ENCODE assay signal across 34 cellular contexts in genomic region chr5:143723159-143723558, GRCh38.
DNase-seq lines count a peak whose midpoint lies in the region; ATAC-seq, FAIRE-seq and TF ChIP-seq lines count a peak whose summit lies in the region.
"Had no signal": no experiment of that assay in that cellular context is flagged by ENCODE, and none has a peak within 500 bp of the region (broad histone marks: within the 10 kb centered on the region; RNA-seq: fewer than 3 reads in every experiment).

No MANE protein-coding gene starts in this region.

- peaks cover 6% of the 10 kb centered on the region for H3K4me1 Mint-ChIP-seq in stimulated activated effector memory CD8-positive, alpha-beta T cell treated with anti-CD3 and anti-CD28 coated beads, Interleukin-12 subunit alpha, Interleukin-12 subunit beta, amount 100 ng/mL, for 72 hours
- H3K4me1 Mint-ChIP-seq: B cell; CD14-positive monocyte; CD4-positive, alpha-beta memory T cell; CD4-positive, CD25-positive, alpha-beta regulatory T cell; CD8-positive, alpha-beta memory T cell had no signal

- no peaks in the 10 kb centered on the region for H4K20me1 ChIP-seq in K562 (replicated peaks; ENCODE audit: control insufficient read depth, insufficient read depth, low read length)
- H4K20me1 ChIP-seq: BLaER1; BLaER1 treated with 17β-estradiol and CSF1 and Interleukin-3, amounts not matched to agents 10 nM and 100 nM had no signal

- CTCF ChIA-PET in A549 (lab: Yijun Ruan, JAX): no interaction called here
- CTCF ChIA-PET in K562 (lab: Yijun Ruan, JAX; ENCODE audit: low intra/inter-chr PET ratio): no interaction called here

- DNase-seq in A549 (ENCODE audit: low read depth in 1 of 2, low spot score in 1 of 2): no peak
- DNase-seq in K562 (ENCODE audit: extremely low read depth in 1 of 4, low spot score in 3 of 4): no peak
- DNase-seq in stimulated activated effector memory CD8-positive, alpha-beta T cell treated with anti-CD3 and anti-CD28 coated beads, Interleukin-12 subunit alpha, Interleukin-12 subunit beta, amount 100 ng/mL, for 72 hours (ENCODE audit: low spot score in 2 of 2): no peak
- no peak for DNase-seq in superior temporal gyrus (ENCODE audit: extremely low spot score)
- no peak for DNase-seq in RPMI8226
- DNase-seq: 8988T; ACHN; AML-193; BE2C; C1 segment of cervical spinal cord; Caco-2; Calu3; CD4-positive, alpha-beta memory T cell; CD4-positive, alpha-beta T cell; CD4-positive, CD25-positive, alpha-beta regulatory T cell; CD8-positive, alpha-beta memory T cell; CD8-positive, alpha-beta T cell; COR-L47; DMS 273 treated with DMSO at 0.1 percent for 48 hours; DMS153; DMS53; DMS79; DMS79 treated with DMSO at 0.1 percent for 48 hours; DND-41; EL had no signal

- peaks cover 11% of the 10 kb centered on the region for H3K9me3 Mint-ChIP-seq in stimulated activated effector memory CD8-positive, alpha-beta T cell treated with anti-CD3 and anti-CD28 coated beads, Interleukin-12 subunit alpha, Interleukin-12 subunit beta, amount 100 ng/mL, for 72 hours

- H3K9me3 ChIP-seq in A549 (peaks cover 15% of the 10 kb centered on the region; the same call in 1 of the 3 replicates), K562 (replicated peaks; ENCODE audit: control insufficient read depth, insufficient read depth, low read depth, low read length) (no peaks in the 10 kb centered on the region)
- H3K9me3 ChIP-seq: BE2C, Caco-2 had no signal

- H2AFZ ChIP-seq in K562 (ENCODE audit: low read depth, low read length): no peak overlapping the region

- no peak overlapping the region for H3K4me3 Mint-ChIP-seq in stimulated activated effector memory CD8-positive, alpha-beta T cell treated with anti-CD3 and anti-CD28 coated beads, Interleukin-12 subunit alpha, Interleukin-12 subunit beta, amount 100 ng/mL, for 72 hours
- H3K4me3 Mint-ChIP-seq: B cell; CD14-positive monocyte; CD4-positive, alpha-beta memory T cell; CD4-positive, alpha-beta T cell; CD4-positive, CD25-positive, alpha-beta regulatory T cell; CD8-positive, alpha-beta memory T cell; CD8-positive, alpha-beta T cell had no signal

- TF ChIP-seq RAD21 in A549 (conservative IDR thresholded peaks at IDR 0.05 in 1 of 2, IDR thresholded peaks at IDR 0.05 in 1 of 2) (no peak), K562 (CRISPR knock-in tag; conservative IDR thresholded peaks at IDR 0.05 in 1 of 2, IDR thresholded peaks at IDR 0.05 in 1 of 2) (no peak)

- H3K4me1 ChIP-seq in A549 (no peaks in the 10 kb centered on the region), K562 (replicated peaks in 1 of 2; ENCODE audit: control insufficient read depth in 2 of 2, insufficient read depth in 2 of 2, low read length in 2 of 2) (no peaks in the 10 kb centered on the region)
- H3K4me1 ChIP-seq: BE2C, BLaER1, Caco-2 had no signal

- POLR2A ChIA-PET in A549 (lab: Yijun Ruan, JAX) (no interaction called here), K562 (lab: Yijun Ruan, JAX) (no interaction called here)

- H3K27ac Mint-ChIP-seq in stimulated activated effector memory CD8-positive, alpha-beta T cell treated with anti-CD3 and anti-CD28 coated beads, Interleukin-12 subunit alpha, Interleukin-12 subunit beta, amount 100 ng/mL, for 72 hours: no peak overlapping the region
- H3K27ac Mint-ChIP-seq: B cell; CD14-positive monocyte; CD4-positive, alpha-beta memory T cell; CD4-positive, alpha-beta T cell; CD4-positive, CD25-positive, alpha-beta regulatory T cell; CD8-positive, alpha-beta memory T cell; CD8-positive, alpha-beta T cell had no signal

- intact Hi-C loops in K562 (cut with micrococcal nuclease): no loop called here

- TF ChIP-seq POLR2A in A549 (IDR thresholded peaks at IDR 0.05; ENCODE audit: low read length) (no peak), K562 (conservative IDR thresholded peaks at IDR 0.05) (no peak)

- TF ChIP-seq CTCF in A549 (IDR thresholded peaks at IDR 0.05) (no peak), K562 (IDR thresholded peaks at IDR 0.05 in 2 of 3, conservative IDR thresholded peaks at IDR 0.05 in 1 of 3; ENCODE audit: insufficient read depth in 2 of 3, low read depth in 1 of 3, low read length in 3 of 3) (no peak)

- in situ Hi-C loops in K562 (cut with MboI): no loop called here

- H3K4me3 ChIP-seq in A549 (no peak overlapping the region), K562 (no peak overlapping the region)
- H3K4me3 ChIP-seq: BLaER1; BLaER1 treated with 17β-estradiol and CSF1 and Interleukin-3, amounts not matched to agents 10 nM and 100 nM had no signal

- H3K9ac ChIP-seq in K562 (ENCODE audit: insufficient read depth in 1 of 2, low read depth in 2 of 2, low read length in 2 of 2): no peak overlapping the region
- H3K9ac ChIP-seq: BLaER1; BLaER1 treated with 17β-estradiol and CSF1 and Interleukin-3, amounts not matched to agents 10 nM and 100 nM had no signal

- no TSS peak for BruUV-seq in K562 (replicated peaks; lab: Mats Ljungman, UMichigan)

- H3K9me1 ChIP-seq in K562 (ENCODE audit: control insufficient read depth, insufficient read depth, low read length): no peaks in the 10 kb centered on the region

- H3K36me3 ChIP-seq in K562 (ENCODE audit: control insufficient read depth, insufficient read depth, low read length): no peaks in the 10 kb centered on the region
- H3K36me3 ChIP-seq: BE2C, BLaER1 had no signal

- no peak for ATAC-seq in A549
- ATAC-seq in K562: no peak
- peak; percentile 57 for ATAC-seq in stimulated activated effector memory CD8-positive, alpha-beta T cell treated with anti-CD3 and anti-CD28 coated beads, Interleukin-12 subunit alpha, Interleukin-12 subunit beta, amount 100 ng/mL, for 72 hours
- no peak for ATAC-seq in HG02938 (IDR thresholded peaks at IDR 0.05; ENCODE audit: unreplicated experiment)
- ATAC-seq: CD8-positive, alpha-beta T cell had no signal

- no peak overlapping the region for H3K27ac ChIP-seq in A549
- no peak overlapping the region for H3K27ac ChIP-seq in K562 (ENCODE audit: extremely low read depth, low read depth, low read length)
- H3K27ac ChIP-seq: 22Rv1; BLaER1; BLaER1 treated with 17β-estradiol and CSF1 and Interleukin-3, amounts not matched to agents 10 nM and 100 nM; C4-2B had no signal

- TF ChIP-seq EP300 in A549 (IDR thresholded peaks at IDR 0.05) (no peak), K562 (IDR thresholded peaks at IDR 0.05; ENCODE audit: low read length) (no peak)

- H3K79me2 ChIP-seq in K562 (ENCODE audit: control insufficient read depth, insufficient read depth, low read length): no peaks in the 10 kb centered on the region

- H3K36me3 Mint-ChIP-seq in stimulated activated effector memory CD8-positive, alpha-beta T cell treated with anti-CD3 and anti-CD28 coated beads, Interleukin-12 subunit alpha, Interleukin-12 subunit beta, amount 100 ng/mL, for 72 hours: no peaks in the 10 kb centered on the region
- H3K36me3 Mint-ChIP-seq: CD14-positive monocyte; CD4-positive, CD25-positive, alpha-beta regulatory T cell had no signal

- H3K4me2 ChIP-seq in A549 (no peak overlapping the region), K562 (ENCODE audit: insufficient read depth, low read length) (no peak overlapping the region)
- H3K4me2 ChIP-seq: BLaER1; BLaER1 treated with 17β-estradiol and CSF1 and Interleukin-3, amounts not matched to agents 10 nM and 100 nM had no signal

- no peak for FAIRE-seq in A549 (lab: Jason Lieb, UNC)
- FAIRE-seq in K562 (lab: Jason Lieb, UNC): no peak
- FAIRE-seq: A204.1, D721Med had no signal

- 0 out of 5 replicates have a peak, but pooled peaks cover 0 to 3% of the 10 kb centered on the region in 2 experiments for H3K27me3 ChIP-seq in K562 (ENCODE audit: control insufficient read depth in 2 of 2, insufficient read depth in 2 of 2, low read length in 2 of 2)
- H3K27me3 ChIP-seq: BE2C; BLaER1; BLaER1 treated with 17β-estradiol and CSF1 and Interleukin-3, amounts not matched to agents 10 nM and 100 nM had no signal

TF ChIP-seq in A549, 52 proteins besides CTCF, POLR2A, EP300 and RAD21:
- TF ChIP-seq MAX (IDR thresholded peaks at IDR 0.05) (no peak), MAFK (IDR thresholded peaks at IDR 0.05; ENCODE audit: partially characterized antibody) (peak; percentile 51), NFE2L2 (conservative IDR thresholded peaks at IDR 0.05; ENCODE audit: low read length) (no peak)
TF ChIP-seq in A549: peak in this region for 1.

TF ChIP-seq in K562, 482 proteins besides CTCF, POLR2A, EP300 and RAD21:
- TF ChIP-seq ELK3 (CRISPR knock-in tag; IDR thresholded peaks at IDR 0.05) (no peak), ZNF316 (IDR thresholded peaks at IDR 0.05) (peak; percentile 60), SETDB1 (IDR thresholded peaks at IDR 0.05; ENCODE audit: low read length) (no peak), ZFPM2 (CRISPR knock-in tag; IDR thresholded peaks at IDR 0.05) (no peak), C11orf30 (IDR thresholded peaks at IDR 0.05; ENCODE audit: low read depth) (peak; percentile 39; the same call in 1 of the 2 replicates), RBM39 (optimal IDR thresholded peaks at IDR 0.05; ENCODE audit: low read depth, low read length) (no peak)
TF ChIP-seq in K562: peak in this region for 2.

Comparison
In these comparisons a context has a peak if more than half of its experiments do, and no peak if none do; other contexts are left out.
1. Of the 35 proteins assayed by ChIP-seq in both K562 and A549: peak only in K562: none; only in A549: MAFK; in both: none; in neither: 34.